ENCODE assay signal across 18 cellular contexts in the genomic region with DNA sequence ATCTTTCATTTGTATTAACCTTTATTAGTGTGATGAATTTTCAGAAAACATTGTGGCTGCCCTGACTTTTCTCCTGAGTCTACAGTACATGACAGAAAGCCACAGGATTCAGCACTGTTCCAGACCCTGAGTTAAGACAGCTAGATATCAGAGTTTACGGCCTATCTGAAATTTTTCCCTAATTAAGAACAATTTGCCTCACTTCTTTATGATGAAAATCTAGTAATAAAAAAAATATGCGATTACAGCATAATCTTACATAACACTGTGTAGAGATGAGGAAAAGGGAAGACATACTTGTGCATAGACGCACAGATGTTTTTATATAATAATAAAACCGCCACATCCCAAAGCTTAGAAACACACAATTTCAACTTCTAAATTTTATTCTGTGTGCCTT. TPM values are rescaled to one million over a fixed set of nuclear protein-coding genes. Genes with fewer than 3 reads are reported as not detected.
DNase-seq lines count a peak whose midpoint lies in the region; ATAC-seq, FAIRE-seq and TF ChIP-seq lines count a peak whose summit lies in the region.
"Had no signal": no experiment of that assay in that cellular context is flagged by ENCODE, and none has a peak within 500 bp of the region (broad histone marks: within the 10 kb centered on the region; RNA-seq: fewer than 3 reads in every experiment).

No MANE protein-coding gene starts in this region.

- no peaks in the 10 kb centered on the region for H3K9me3 Mint-ChIP-seq in CD14-positive monocyte
- H3K9me3 Mint-ChIP-seq in IgD-negative memory B cell: no peaks in the 10 kb centered on the region

- peaks cover 77% of the 10 kb centered on the region for H3K79me2 ChIP-seq in endothelial cell of umbilical vein (ENCODE audit: control insufficient read depth, insufficient read depth, low read length)

- H3K4me2 ChIP-seq in endothelial cell of umbilical vein (ENCODE audit: insufficient read depth, low read length): peak overlapping the region; percentile 93

- FAIRE-seq in endothelial cell of umbilical vein (lab: Jason Lieb, UNC) (no peak), GM12891 (lab: Jason Lieb, UNC) (no peak)
- FAIRE-seq: astrocyte, keratinocyte had no signal

- H3K36me3 ChIP-seq in endothelial cell of umbilical vein (ENCODE audit: control insufficient read depth in 2 of 2, extremely low read depth in 1 of 2, insufficient read depth in 2 of 2, low read length in 2 of 2) (no peaks in the 10 kb centered on the region), psoas muscle (ENCODE audit: insufficient read depth in 1 of 2, low read depth in 1 of 2) (peaks cover 0 to 36% of the 10 kb centered on the region in 2 donors)

- peak overlapping the region in 4 of 7 donors; percentile 18 to 56 (median 42) for H3K27ac Mint-ChIP-seq in CD14-positive monocyte
- H3K27ac Mint-ChIP-seq in IgD-negative memory B cell: peak overlapping the region; percentile 45 to 78 (median 71)
- H3K27ac Mint-ChIP-seq: nephron progenitor cell had no signal

- no peaks in the 10 kb centered on the region for H3K27me3 Mint-ChIP-seq in CD14-positive monocyte (ENCODE audit: low read depth in 3 of 3)
- no peaks in the 10 kb centered on the region for H3K27me3 Mint-ChIP-seq in IgD-negative memory B cell

- peak overlapping the region; percentile 38 for H3K9ac ChIP-seq in endothelial cell of umbilical vein (replicated peaks; ENCODE audit: extremely low read depth, insufficient read depth, low read length)

- H3K4me1 Mint-ChIP-seq in CD14-positive monocyte (peaks cover 37% of the 10 kb centered on the region), IgD-negative memory B cell (peaks cover 13 to 32% (median 20%) of the 10 kb centered on the region in 3 donors)

- WGBS in psoas muscle, 3 donors: 79 to 87% (median 85%) methylated on average over 4 of the region's 4 CpGs

- TF ChIP-seq CTCF in CD14-positive monocyte (IDR thresholded peaks at IDR 0.05): no peak
- no peak for TF ChIP-seq CTCF in endothelial cell of umbilical vein (IDR thresholded peaks at IDR 0.05; ENCODE audit: extremely low read depth in 1 of 2, insufficient read depth in 1 of 2, low read depth in 1 of 2, low read length in 2 of 2)
- no peak for TF ChIP-seq CTCF in psoas muscle (IDR thresholded peaks at IDR 0.05)

- no peaks in the 10 kb centered on the region for H4K20me1 ChIP-seq in endothelial cell of umbilical vein (replicated peaks; ENCODE audit: control insufficient read depth, extremely low read depth, insufficient read depth, low read length)

- intact Hi-C loops in CD14-positive monocyte (cut with micrococcal nuclease) (no loop called here), endothelial cell of umbilical vein (cut with micrococcal nuclease) (no loop called here), psoas muscle (cut with DNase I) (no loop called here)

- BruUV-seq in endothelial cell of umbilical vein (replicated peaks; lab: Mats Ljungman, UMichigan): no TSS peak

- TF ChIP-seq POLR2A in endothelial cell of umbilical vein (IDR thresholded peaks at IDR 0.05; ENCODE audit: low read depth, low read length) (no peak), GM12891 (IDR thresholded peaks at IDR 0.05; ENCODE audit: low read depth, low read length) (no peak)

- peak overlapping the region in 1 of 3 experiments; percentile 53 for H3K4me3 ChIP-seq in endothelial cell of umbilical vein (replicated peaks in 1 of 3; ENCODE audit: insufficient read depth in 1 of 3, low read depth in 1 of 3, low read length in 3 of 3)
- H3K4me3 ChIP-seq in psoas muscle: no peak overlapping the region

- no peaks in the 10 kb centered on the region for H3K27me3 ChIP-seq in endothelial cell of umbilical vein (ENCODE audit: control insufficient read depth in 2 of 2, insufficient read depth in 2 of 2, low read length in 2 of 2)
- no peaks in the 10 kb centered on the region for H3K27me3 ChIP-seq in psoas muscle (ENCODE audit: insufficient read depth in 3 of 3, low read length in 2 of 3)

- DNase-seq in CD14-positive monocyte (ENCODE audit: low spot score): no peak
- DNase-seq in endothelial cell of umbilical vein (ENCODE audit: low read depth, low spot score): no peak
- DNase-seq in psoas muscle: no peak
- no peak for DNase-seq in activated CD8-positive, alpha-beta memory T cell treated with anti-CD3 and anti-CD28 coated beads for 24 hours
- no peak for DNase-seq in stimulated activated CD4-positive, alpha-beta T cell treated with anti-CD3 and anti-CD28 coated beads, Interleukin-12 subunit alpha, Interleukin-12 subunit beta, amount 100 ng/mL, for 4 hours
- DNase-seq in KG1 (lab: John Stamatoyannopoulos, UW): no peak
- no peak for DNase-seq in GM12891 (ENCODE audit: insufficient read length, low spot score)
- DNase-seq: activated CD8-positive, alpha-beta memory T cell treated with anti-CD3 and anti-CD28 coated beads, Interleukin-2, amount 50 U/mL, for 4 hours; hypothalamus; NCI-H1105; NCI-H2107; NCI-H526; nephron progenitor cell; retina had no signal

- H3K9me3 ChIP-seq in endothelial cell of umbilical vein (replicated peaks; ENCODE audit: control insufficient read depth, insufficient read depth, low read length) (no peaks in the 10 kb centered on the region), psoas muscle (no peaks in the 10 kb centered on the region)

- POLR2A ChIA-PET in endothelial cell of umbilical vein (lab: Charles Lee): interaction anchor here (0.6 kb wide), 1 partner anchor 43 kb away, joined by 6 read pairs; no protein-coding TSS in a partner anchor

- no peak overlapping the region for H3K4me3 Mint-ChIP-seq in CD14-positive monocyte
- H3K4me3 Mint-ChIP-seq in IgD-negative memory B cell: peak overlapping the region in 1 of 4 donors; percentile 22
- H3K4me3 Mint-ChIP-seq: nephron progenitor cell had no signal

- CTCF ChIA-PET in endothelial cell of umbilical vein (lab: Charles Lee): interaction anchor here (1.0 to 2.5 kb wide), 9 partner anchors 11 to 101 kb away, joined by 3 to 15 read pairs (median 4); a partner anchor contains a TSS

- H3K4me1 ChIP-seq in endothelial cell of umbilical vein (ENCODE audit: control insufficient read depth, extremely low read depth, insufficient read depth, low read length): peaks cover 17% of the 10 kb centered on the region
- H3K4me1 ChIP-seq in psoas muscle: peaks cover 48% of the 10 kb centered on the region

- peak in 1 of 4 donors; percentile 39 for ATAC-seq in psoas muscle
- ATAC-seq: HCT116 had no signal

- dilution Hi-C loops in endothelial cell of umbilical vein (cut with MboI; ENCODE audit: extremely low pct_ligation_motif_present, low sequenced_read_pairs): no loop called here

- no peaks in the 10 kb centered on the region for H3K9me1 ChIP-seq in endothelial cell of umbilical vein (replicated peaks; ENCODE audit: control insufficient read depth, extremely low read depth, insufficient read depth, low read length)

- H3K27ac ChIP-seq in endothelial cell of umbilical vein (ENCODE audit: insufficient read depth, low read depth, low read length) (peak overlapping the region; percentile 43), psoas muscle (peak overlapping the region; percentile 66)

- H2AFZ ChIP-seq in endothelial cell of umbilical vein (ENCODE audit: low read depth, low read length): no peak overlapping the region

- H3K36me3 Mint-ChIP-seq in CD14-positive monocyte: peaks cover 12 to 33% of the 10 kb centered on the region in 2 donors
- H3K36me3 Mint-ChIP-seq in IgD-negative memory B cell: peaks cover 4% of the 10 kb centered on the region

TF ChIP-seq in endothelial cell of umbilical vein, 7 proteins besides CTCF, POLR2A, EP300 and RAD21:
- TF ChIP-seq, protein P1, sequence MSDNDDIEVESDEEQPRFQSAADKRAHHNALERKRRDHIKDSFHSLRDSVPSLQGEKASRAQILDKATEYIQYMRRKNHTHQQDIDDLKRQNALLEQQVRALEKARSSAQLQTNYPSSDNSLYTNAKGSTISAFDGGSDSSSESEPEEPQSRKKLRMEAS (IDR thresholded peaks at IDR 0.05; ENCODE audit: insufficient read depth, insufficient read length): no peak
- no peak for TF ChIP-seq POLR2AphosphoS5 (IDR thresholded peaks at IDR 0.05; ENCODE audit: insufficient read depth, low read depth, low read length)

TF ChIP-seq in GM12891, 5 proteins besides CTCF, POLR2A, EP300 and RAD21:
- no peak for TF ChIP-seq POU2F2 (IDR thresholded peaks at IDR 0.05; ENCODE audit: low read depth, low read length)
- no peak for TF ChIP-seq PAX5 (IDR thresholded peaks at IDR 0.05; ENCODE audit: insufficient read depth, low read length, severe bottlenecking)
- no peak for TF ChIP-seq TAF1 (IDR thresholded peaks at IDR 0.05; ENCODE audit: low read depth, low read length)
- no peak for TF ChIP-seq SPI1 (IDR thresholded peaks at IDR 0.05; ENCODE audit: low read depth, low read length)
- TF ChIP-seq POLR2AphosphoS5 (IDR thresholded peaks at IDR 0.05; ENCODE audit: low read depth, low read length): no peak

RNA-seq across cellular contexts. Expression of a gene that starts 7.3 kb away (rescaled TPM):
- polyA plus RNA-seq in CD14-positive monocyte: 10 to 100 TPM; 63.2 to 65.5 TPM
- 90.5 TPM for polyA plus RNA-seq in IgD-negative memory B cell
- 61.0 and 61.9 TPM in 2 replicates for total RNA-seq in endothelial cell of umbilical vein
- 46.9 and 55.5 TPM in 2 replicates for polyA plus RNA-seq in endothelial cell of umbilical vein
- 42.6 and 43.6 TPM in 2 replicates for polyA plus RNA-seq in endothelial cell of umbilical vein (2011; cell fraction: cytosol; rRNA removed)
- 85.1 and 105 TPM in 2 replicates for polyA plus RNA-seq in endothelial cell of umbilical vein (2011; cell fraction: nucleus; rRNA removed)
- 45.0 and 51.7 TPM in 2 replicates for polyA plus RNA-seq in endothelial cell of umbilical vein (2012)
- 91.0 and 97.0 TPM in 2 replicates for polyA minus RNA-seq in endothelial cell of umbilical vein
- 45.3 TPM for polyA minus RNA-seq in endothelial cell of umbilical vein (2011; cell fraction: cytosol; rRNA and poly(A)+ RNA removed)
- polyA minus RNA-seq in endothelial cell of umbilical vein (2011; cell fraction: nucleus; rRNA and poly(A)+ RNA removed): 58.0 and 66.0 TPM in 2 replicates
- 10 to 100 TPM; 37.1 to 59.7 (median 52.0) TPM for total RNA-seq in psoas muscle
- 10 to 100 TPM; 31.2 to 64.9 (median 35.5) TPM for polyA plus RNA-seq in psoas muscle
- polyA plus RNA-seq in GM12891 (2012; ENCODE audit: low read depth, missing spikeins): 28.1 TPM

RNA-seq across cellular contexts. Expression of a gene that starts 37.1 kb away (rescaled TPM):
- 10 to 100 TPM; 56.0 to 61.0 TPM for polyA plus RNA-seq in CD14-positive monocyte
- polyA plus RNA-seq in IgD-negative memory B cell: 27.7 TPM
- total RNA-seq in endothelial cell of umbilical vein: 87.0 and 96.7 TPM in 2 replicates
- 138 and 142 TPM in 2 replicates for polyA plus RNA-seq in endothelial cell of umbilical vein
- polyA plus RNA-seq in endothelial cell of umbilical vein (2011; cell fraction: cytosol; rRNA removed): 119 and 127 TPM in 2 replicates
- polyA plus RNA-seq in endothelial cell of umbilical vein (2011; cell fraction: nucleus; rRNA removed): 122 and 125 TPM in 2 replicates
- polyA plus RNA-seq in endothelial cell of umbilical vein (2012): 79.0 and 87.8 TPM in 2 replicates
- polyA minus RNA-seq in endothelial cell of umbilical vein: 152 and 154 TPM in 2 replicates
- 36.4 TPM for polyA minus RNA-seq in endothelial cell of umbilical vein (2011; cell fraction: cytosol; rRNA and poly(A)+ RNA removed)
- polyA minus RNA-seq in endothelial cell of umbilical vein (2011; cell fraction: nucleus; rRNA and poly(A)+ RNA removed): 57.4 and 88.7 TPM in 2 replicates
- total RNA-seq in psoas muscle: 10 to 100 TPM; 39.5 to 69.5 (median 60.9) TPM
- 10 to 100 TPM; 60.7 to 85.7 (median 83.5) TPM for polyA plus RNA-seq in psoas muscle
- 30.7 TPM for polyA plus RNA-seq in GM12891 (2012; ENCODE audit: low read depth, missing spikeins)
